17 cellular contexts compared by ENCODE assay signal in the genomic region with DNA sequence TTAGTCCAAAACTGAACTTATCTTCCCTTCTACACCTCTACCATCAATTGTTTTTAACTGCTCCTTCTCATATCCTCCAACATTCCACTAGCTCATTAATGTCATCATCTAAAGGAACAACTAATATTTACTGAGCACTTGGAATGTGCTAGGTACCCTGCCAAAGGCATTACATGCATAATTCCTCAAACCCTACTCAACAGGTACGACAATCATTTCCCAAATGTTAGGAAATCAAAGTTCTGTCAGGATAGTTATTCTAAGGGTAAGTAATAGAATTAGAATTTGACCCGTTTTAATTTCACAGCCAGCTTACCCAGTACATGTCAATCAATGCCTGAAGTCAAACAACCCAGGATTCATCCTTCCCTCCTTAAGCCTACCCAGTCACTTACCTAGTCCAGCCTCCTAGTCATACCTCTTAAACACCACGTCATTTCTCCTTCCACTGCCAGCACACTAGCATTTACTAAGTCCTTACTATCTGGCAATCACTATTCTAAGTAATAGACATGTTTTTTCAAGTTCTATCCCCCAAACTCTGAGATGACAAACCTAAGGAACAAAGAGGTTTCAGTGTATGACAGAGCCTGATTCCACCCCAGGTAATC. TPM values are rescaled to one million over a fixed set of nuclear protein-coding genes. Genes with fewer than 3 reads are reported as not detected.
DNase-seq lines count a peak whose midpoint lies in the region; ATAC-seq and TF ChIP-seq lines count a peak whose summit lies in the region.
"Had no signal": no experiment of that assay in that cellular context is flagged by ENCODE, and none has a peak within 500 bp of the region (broad histone marks: within the 10 kb centered on the region; RNA-seq: fewer than 3 reads in every experiment).

No MANE protein-coding gene starts in this region.

- DNase-seq in GM23338 (ENCODE audit: low spot score) (no peak), body of pancreas (peak in 3 of 4 donors; percentile 37 to 70 (median 65)), lower lobe of right lung (no peak), OCI-M2 (lab: John Stamatoyannopoulos, UW; ENCODE audit: unreplicated experiment) (no peak)
- DNase-seq in activated CD4-positive, alpha-beta T cell treated with anti-CD3 and anti-CD28 coated beads, Interleukin-2, amount 50 U/mL, for 4 hours = no peak
- no peak for DNase-seq in activated CD4-positive, alpha-beta T cell treated with anti-CD3 and anti-CD28 coated beads, Interleukin-2, amount 50 U/mL, for 48 hours
- DNase-seq: activated effector memory CD4-positive, alpha-beta T cell treated with anti-CD3 and anti-CD28 coated beads, Interleukin-2, amount 50 U/mL, for 16 hours; central memory CD4-positive, alpha-beta T cell; midbrain; NCI-H2171 treated with DMSO at 0.1 percent for 48 hours; OCI-M1; stimulated activated CD4-positive, alpha-beta T cell treated with anti-CD3 and anti-CD28 coated beads, Interleukin-2, amount 100 ng/mL, for 24 hours had no signal

- H3K4me2 ChIP-seq in GM23338 = peak overlapping the region; percentile 80; the same call in 1 of the 2 replicates

- H3K27me3 ChIP-seq in GM23338 (ENCODE audit: insufficient read depth) (no peaks in the 10 kb centered on the region), body of pancreas (no peaks in the 10 kb centered on the region), lower lobe of right lung (ENCODE audit: low read depth) (no peaks in the 10 kb centered on the region)
- H3K27me3 ChIP-seq: esophagus muscularis mucosa had no signal

- no peaks in the 10 kb centered on the region for H3F3A ChIP-seq in GM23338 (replicated peaks; ENCODE audit: low read depth)

- H2AFZ ChIP-seq in GM23338 = no peak overlapping the region

- H3K4me3 ChIP-seq in GM23338 (peak overlapping the region; percentile 99; the same call in 1 of the 2 replicates), body of pancreas (no peak overlapping the region), lower lobe of right lung (peak overlapping the region; percentile 91)
- H3K4me3 ChIP-seq: HAP-1 had no signal

- TF ChIP-seq CTCF in 22Rv1 (IDR thresholded peaks at IDR 0.05) (no peak), GM23338 (conservative IDR thresholded peaks at IDR 0.05; ENCODE audit: low read depth in 2 of 2) (no peak), body of pancreas (IDR thresholded peaks at IDR 0.05) (peak in 1 of 7 experiments; percentile 3), lower lobe of right lung (IDR thresholded peaks at IDR 0.05) (no peak)

- ATAC-seq in GM23338 = no peak
- ATAC-seq in body of pancreas = no peak
- ATAC-seq in lower lobe of right lung = peak; percentile 35 to 58
- no peak for ATAC-seq in GM19452 (IDR thresholded peaks at IDR 0.05; ENCODE audit: unreplicated experiment)

- WGBS in body of pancreas, 2 donors = 20 to 26% methylated on average over 3 of the region's 3 CpGs

- no peaks in the 10 kb centered on the region for H3K9me2 ChIP-seq in GM23338 (ENCODE audit: insufficient read depth)

- peaks cover 6% of the 10 kb centered on the region; the same call in 2 of the 3 replicates for H3K9me3 Mint-ChIP-seq in GM23338

- peaks cover 19% of the 10 kb centered on the region for H3K36me3 Mint-ChIP-seq in GM23338 (ENCODE audit: low read depth)

- H3K27ac Mint-ChIP-seq in GM23338 = no peak overlapping the region
- H3K27ac Mint-ChIP-seq: T-helper 1 cell treated with Interleukin-12 subunit alpha and Interleukin-12 subunit beta and Interleukin-4 antibody, amounts not matched to agents 30 μg/mL and 1 μg/mL, for 36 hours had no signal

- H3K9me3 ChIP-seq in body of pancreas (no peaks in the 10 kb centered on the region), lower lobe of right lung (no peaks in the 10 kb centered on the region)
- H3K9me3 ChIP-seq: HAP-1 had no signal

- H3K27ac ChIP-seq in 22Rv1 = peak overlapping the region; percentile 98
- no peak overlapping the region for H3K27ac ChIP-seq in GM23338 (ENCODE audit: low read depth)
- peak overlapping the region; percentile 98 to 100 (median 100) for H3K27ac ChIP-seq in body of pancreas
- H3K27ac ChIP-seq in lower lobe of right lung = peak overlapping the region; percentile 96

- H3K4me1 Mint-ChIP-seq in GM23338 = peaks cover 48% of the 10 kb centered on the region

- H3K36me3 ChIP-seq in GM23338 (ENCODE audit: insufficient read depth) (0 out of 2 replicates have a peak, but pooled peaks cover 2% of the 10 kb centered on the region), body of pancreas (replicated peaks in 1 of 2; ENCODE audit: insufficient read depth in 1 of 2, low read depth in 2 of 2) (no peaks in the 10 kb centered on the region), lower lobe of right lung (peaks cover 2% of the 10 kb centered on the region)
- H3K36me3 ChIP-seq: esophagus muscularis mucosa had no signal

- peak overlapping the region; percentile 96; the same call in 2 of the 3 replicates for H3K4me3 Mint-ChIP-seq in GM23338
- H3K4me3 Mint-ChIP-seq: T-helper 1 cell treated with Interleukin-12 subunit alpha and Interleukin-12 subunit beta and Interleukin-4 antibody, amounts not matched to agents 30 μg/mL and 1 μg/mL, for 36 hours had no signal

- peaks cover 39% of the 10 kb centered on the region for H4K20me1 ChIP-seq in GM23338 (replicated peaks; ENCODE audit: insufficient read depth)

- intact Hi-C loops in body of pancreas (cut with DNase I) (no loop called here), lower lobe of right lung (cut with DNase I) (no loop called here)

- H3K4me1 ChIP-seq in GM23338 (ENCODE audit: insufficient read depth) (peaks cover 30% of the 10 kb centered on the region), body of pancreas (peaks cover 67% of the 10 kb centered on the region), lower lobe of right lung (peaks cover 37% of the 10 kb centered on the region)

- TF ChIP-seq POLR2A in body of pancreas (IDR thresholded peaks at IDR 0.05) = peak in 1 of 3 donors; percentile 24

- H3K27me3 Mint-ChIP-seq in GM23338 (ENCODE audit: insufficient read depth, low read depth, poor library complexity) = peaks cover 8% of the 10 kb centered on the region

- H3K79me2 ChIP-seq in GM23338 (replicated peaks; ENCODE audit: insufficient read depth) = peaks cover 82% of the 10 kb centered on the region

TF ChIP-seq in GM23338, 12 proteins besides CTCF, POLR2A, EP300 and RAD21 (continues in another document):
- no peak for TF ChIP-seq POLR2AphosphoS5 (IDR thresholded peaks at IDR 0.05; ENCODE audit: low read depth)
- no peak for TF ChIP-seq JUNB (IDR thresholded peaks at IDR 0.05; ENCODE audit: unreplicated experiment)
- TF ChIP-seq EZH2 (IDR thresholded peaks at IDR 0.05; ENCODE audit: low read depth, unreplicated experiment) = no peak
- TF ChIP-seq STAT1 (IDR thresholded peaks at IDR 0.05; ENCODE audit: unreplicated experiment) = no peak
- TF ChIP-seq NANOG (IDR thresholded peaks at IDR 0.05; ENCODE audit: borderline replicate concordance) = no peak
- TF ChIP-seq REST (IDR thresholded peaks at IDR 0.05; ENCODE audit: unreplicated experiment) = no peak
- no peak for TF ChIP-seq ZNF331 (CRISPR knock-in tag; IDR thresholded peaks at IDR 0.05; ENCODE audit: low read depth)

RNA-seq across cellular contexts. Expression of gene LNX2, which starts 2.4 kb away (rescaled TPM):
- total RNA-seq in GM23338 (2014; rRNA removed; shearing (Covaris generic)) = 17.3 and 18.0 TPM in 2 replicates
- polyA plus RNA-seq in GM23338 (2016; fragmentation: Nextera tagmentation; extraction: Ambion mirVana) = 3.4 and 3.7 TPM in 2 replicates
- total RNA-seq in body of pancreas (10 to 100 TPM; 11.2 to 23.1 TPM), lower lobe of right lung (29.7 TPM)

RNA-seq across cellular contexts. Expression of gene POLR1D, which starts 3.8 kb away (rescaled TPM):
- total RNA-seq in GM23338 (2014; rRNA removed; shearing (Covaris generic)) = 177 and 226 TPM in 2 replicates
- polyA plus RNA-seq in GM23338 (2016; fragmentation: Nextera tagmentation; extraction: Ambion mirVana) = 193 and 197 TPM in 2 replicates
- total RNA-seq in body of pancreas (100 to 1,000 TPM in 1 of 2 donors, 10 to 100 TPM in 1; 56.0 to 178 TPM), lower lobe of right lung (129 TPM)

Comparison
In these comparisons a context has a peak if more than half of its experiments do, and no peak if none do; other contexts are left out.
1. ATAC-seq: peak in lower lobe of right lung (2 of 2); none in GM23338 (single experiment), body of pancreas (single experiment) and GM19452 (single experiment).
2. DNase-seq: peak in body of pancreas (3 of 4); none in GM23338 (single experiment), lower lobe of right lung (single experiment), OCI-M2 (single experiment), activated CD4-positive, alpha-beta T cell treated with anti-CD3 and anti-CD28 coated beads, Interleukin-2, amount 50 U/mL, for 4 hours (0 of 2) and activated CD4-positive, alpha-beta T cell treated with anti-CD3 and anti-CD28 coated beads, Interleukin-2, amount 50 U/mL, for 48 hours (0 of 2).
3. H3K4me3 ChIP-seq: peak in GM23338 (single experiment) and lower lobe of right lung (single experiment); none in body of pancreas (0 of 2).